In the genomic region with DNA sequence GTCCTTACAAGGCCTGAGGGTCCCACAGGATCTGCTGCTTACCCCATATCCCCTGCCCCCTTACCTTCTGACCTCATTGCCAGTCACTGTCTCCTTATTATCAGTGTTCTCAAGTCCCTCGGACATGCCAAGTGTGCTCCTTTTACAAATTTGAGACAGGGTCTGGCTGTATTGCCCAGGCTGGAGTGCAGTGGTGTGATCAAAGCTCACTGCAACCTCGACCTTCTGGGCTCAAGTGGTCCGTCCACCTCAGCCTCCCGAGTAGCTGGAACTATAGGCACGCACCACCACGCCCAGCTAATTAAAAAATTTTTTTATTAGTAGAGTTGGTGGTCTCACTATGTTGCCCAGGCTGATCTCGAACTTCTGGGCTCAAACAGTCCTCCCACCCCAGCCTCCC, we compare ENCODE assay signal across 28 cellular contexts.
"Had no signal": no experiment of that assay in that cellular context is flagged by ENCODE, and none has a peak within 500 bp of the region (broad histone marks: within the 10 kb centered on the region; RNA-seq: fewer than 3 reads in every experiment).

No MANE protein-coding gene starts in this region.

- DNase-seq: naive thymus-derived CD4-positive, alpha-beta T cell; natural killer cell; occipital lobe; ovary; posterior cingulate gyrus; psoas muscle; right cardiac atrium; right lobe of liver; sigmoid colon; small intestine; stimulated activated CD4-positive, alpha-beta T cell treated with anti-CD3 and anti-CD28 coated beads, Interleukin-15, amount 100 ng/mL, for 24 hours; stimulated activated CD4-positive, alpha-beta T cell treated with anti-CD3 and anti-CD28 coated beads, Interleukin-2, amount 100 ng/mL, for 24 hours; stimulated activated CD4-positive, alpha-beta T cell treated with anti-CD3 and anti-CD28 coated beads, Interleukin-2, amount 100 ng/mL, for 48 hours; stimulated activated CD4-positive, alpha-beta T cell treated with anti-CD3 and anti-CD28 coated beads, Interleukin-4, amount 100 ng/mL, for 24 hours; stimulated activated naive B cell treated with anti-CD40 and anti-IgM and Interleukin-4, amounts not matched to agents 10 μg/mL and 1 μg/mL and 100 μg/mL, for 72 hours; stimulated activated naive CD4-positive, alpha-beta T cell treated with Interleukin-2 at 50 U/mL for 16 hours; stomach; thyroid gland; transverse colon; upper lobe of right lung; uterus had no signal

- H3K9me3 ChIP-seq: ovary, psoas muscle, right lobe of liver, sigmoid colon, stomach, thoracic aorta, thyroid gland, transverse colon, upper lobe of right lung, uterus had no signal

- H3K9me3 Mint-ChIP-seq: naive thymus-derived CD4-positive, alpha-beta T cell; natural killer cell; nephron; stimulated activated effector memory CD8-positive, alpha-beta T cell treated with anti-CD3 and anti-CD28 coated beads, Interleukin-12 subunit alpha, Interleukin-12 subunit beta, amount 100 ng/mL, for 72 hours; stimulated activated naive B cell treated with anti-CD40 and anti-IgM and Interleukin-4, amounts not matched to agents 10 μg/mL and 1 μg/mL and 100 μg/mL, for 72 hours; stimulated activated naive CD8-positive, alpha-beta T cell treated with anti-CD3 and anti-CD28 coated beads, Interleukin-15, Interleukin-2, amounts not matched to agents 100 ng/mL and 50 ng/mL, for 24 hours; type B pancreatic cell had no signal

- H3K36me3 ChIP-seq: ovary, right lobe of liver, stomach, thoracic aorta, thyroid gland, transverse colon, upper lobe of right lung, uterus had no signal

- H3K36me3 Mint-ChIP-seq: natural killer cell; stimulated activated effector memory CD8-positive, alpha-beta T cell treated with anti-CD3 and anti-CD28 coated beads, Interleukin-12 subunit alpha, Interleukin-12 subunit beta, amount 100 ng/mL, for 72 hours had no signal

- H3K4me3 Mint-ChIP-seq: naive thymus-derived CD4-positive, alpha-beta T cell; natural killer cell; nephron; stimulated activated effector memory CD8-positive, alpha-beta T cell treated with anti-CD3 and anti-CD28 coated beads, Interleukin-12 subunit alpha, Interleukin-12 subunit beta, amount 100 ng/mL, for 72 hours; stimulated activated naive B cell treated with anti-CD40 and anti-IgM and Interleukin-4, amounts not matched to agents 10 μg/mL and 1 μg/mL and 100 μg/mL, for 72 hours; stimulated activated naive CD8-positive, alpha-beta T cell treated with anti-CD3 and anti-CD28 coated beads, Interleukin-15, Interleukin-2, amounts not matched to agents 100 ng/mL and 50 ng/mL, for 24 hours; type B pancreatic cell had no signal

- H3K79me2 ChIP-seq: parathyroid adenoma had no signal

- H3K9ac ChIP-seq: parathyroid adenoma had no signal

- H3K4me3 ChIP-seq: ovary, psoas muscle, right lobe of liver, sigmoid colon, stomach, thoracic aorta, thyroid gland, transverse colon, upper lobe of right lung, uterus had no signal

- H2AFZ ChIP-seq: parathyroid adenoma had no signal

- H3K27ac Mint-ChIP-seq: naive thymus-derived CD4-positive, alpha-beta T cell; natural killer cell; progenitor cell of endocrine pancreas; stimulated activated effector memory CD8-positive, alpha-beta T cell treated with anti-CD3 and anti-CD28 coated beads, Interleukin-12 subunit alpha, Interleukin-12 subunit beta, amount 100 ng/mL, for 72 hours; stimulated activated naive B cell treated with anti-CD40 and anti-IgM and Interleukin-4, amounts not matched to agents 10 μg/mL and 1 μg/mL and 100 μg/mL, for 72 hours; stimulated activated naive CD8-positive, alpha-beta T cell treated with anti-CD3 and anti-CD28 coated beads, Interleukin-15, Interleukin-2, amounts not matched to agents 100 ng/mL and 50 ng/mL, for 24 hours; type B pancreatic cell had no signal

- H3K27ac ChIP-seq: ovary, parathyroid adenoma, psoas muscle, right lobe of liver, sigmoid colon, stomach, thoracic aorta, thyroid gland, transverse colon, upper lobe of right lung, uterus had no signal

- H3K4me1 Mint-ChIP-seq: natural killer cell had no signal

- ATAC-seq: naive thymus-derived CD4-positive, alpha-beta T cell; natural killer cell; psoas muscle; right cardiac atrium; right lobe of liver; stimulated activated effector memory CD8-positive, alpha-beta T cell treated with anti-CD3 and anti-CD28 coated beads, Interleukin-12 subunit alpha, Interleukin-12 subunit beta, amount 100 ng/mL, for 72 hours; stimulated activated naive B cell treated with anti-CD40 and anti-IgM and Interleukin-4, amounts not matched to agents 10 μg/mL and 1 μg/mL and 100 μg/mL, for 72 hours; upper lobe of right lung had no signal

- H3K27me3 ChIP-seq: ovary, right lobe of liver, sigmoid colon, stomach, thyroid gland, transverse colon, upper lobe of right lung, uterus had no signal

- H3K4me1 ChIP-seq: parathyroid adenoma, psoas muscle, right lobe of liver, sigmoid colon, thyroid gland, transverse colon, upper lobe of right lung, uterus had no signal

- H3K27me3 Mint-ChIP-seq: naive thymus-derived CD4-positive, alpha-beta T cell; progenitor cell of endocrine pancreas; stimulated activated naive B cell treated with anti-CD40 and anti-IgM and Interleukin-4, amounts not matched to agents 10 μg/mL and 1 μg/mL and 100 μg/mL, for 72 hours; stimulated activated naive CD8-positive, alpha-beta T cell treated with anti-CD3 and anti-CD28 coated beads, Interleukin-15, Interleukin-2, amounts not matched to agents 100 ng/mL and 50 ng/mL, for 24 hours; type B pancreatic cell had no signal
